ENCODE assay signal across 1 cellular context in the genomic region with DNA sequence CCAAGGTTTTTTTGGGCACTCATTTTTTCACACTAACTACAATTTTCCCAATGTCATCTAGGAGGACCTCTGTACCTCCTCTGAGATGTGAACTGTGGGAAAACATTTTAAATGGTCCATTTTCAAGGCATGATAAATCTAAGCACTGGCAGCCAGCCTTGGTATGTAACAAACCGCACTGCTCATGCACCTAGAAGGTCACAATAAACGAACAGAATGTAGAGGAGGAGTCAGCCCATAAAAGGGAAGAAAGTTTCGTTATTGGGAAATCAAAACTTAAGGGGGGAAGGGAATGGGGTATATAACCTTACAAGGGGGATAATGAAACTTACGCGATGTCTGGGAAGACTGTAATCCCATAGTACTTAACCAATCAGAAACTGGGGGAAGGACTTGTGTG.
TF ChIP-seq lines count a peak whose summit lies in the region.

No MANE protein-coding gene starts in this region.

TF ChIP-seq in GM23338, 12 proteins besides CTCF, POLR2A, EP300 and RAD21 (continued from another document):
- TF ChIP-seq ZNF462 (CRISPR knock-in tag; IDR thresholded peaks at IDR 0.05) = no peak
- no peak for TF ChIP-seq CREB1 (CRISPR knock-in tag; IDR thresholded peaks at IDR 0.05; ENCODE audit: low read depth)
- TF ChIP-seq ZNF331 (CRISPR knock-in tag; IDR thresholded peaks at IDR 0.05; ENCODE audit: low read depth) = no peak
- no peak for TF ChIP-seq NANOG (IDR thresholded peaks at IDR 0.05; ENCODE audit: borderline replicate concordance)
TF ChIP-seq in GM23338: peak in this region for 0.
